1 cellular context compared by ENCODE assay signal in the genomic region with DNA sequence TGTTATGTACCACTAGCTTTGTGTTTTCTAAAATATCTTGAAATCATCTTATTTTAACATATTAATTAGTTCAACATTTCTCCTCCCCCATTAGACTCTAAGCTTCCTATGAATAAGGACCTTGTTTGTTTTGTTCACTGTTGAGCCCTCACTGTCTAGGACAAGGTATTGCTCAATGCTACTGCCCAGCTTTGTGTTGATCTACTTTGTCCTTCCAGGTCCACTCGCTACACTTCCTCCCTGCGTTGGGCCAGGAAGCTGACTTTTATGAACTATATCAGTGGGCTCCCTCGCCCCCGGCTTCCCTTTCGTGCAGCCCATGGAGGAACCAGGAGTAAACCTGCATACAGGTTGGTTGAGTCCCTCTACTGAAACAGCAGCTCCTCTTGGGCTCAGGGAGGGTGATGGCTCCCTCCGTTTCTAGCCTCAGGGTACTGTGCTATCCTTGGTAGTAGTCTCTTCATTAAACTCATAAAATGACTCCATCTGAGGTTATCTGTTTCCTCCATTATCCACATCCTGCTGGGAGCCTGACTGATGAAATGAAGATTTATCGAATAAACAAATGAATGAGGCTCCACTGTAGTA.
TF ChIP-seq lines count a peak whose summit lies in the region.

No MANE protein-coding gene starts in this region.

TF ChIP-seq in HepG2, 621 proteins besides CTCF, POLR2A, EP300 and RAD21 (continued from another document and continues in another):
- TF ChIP-seq, protein P1, sequence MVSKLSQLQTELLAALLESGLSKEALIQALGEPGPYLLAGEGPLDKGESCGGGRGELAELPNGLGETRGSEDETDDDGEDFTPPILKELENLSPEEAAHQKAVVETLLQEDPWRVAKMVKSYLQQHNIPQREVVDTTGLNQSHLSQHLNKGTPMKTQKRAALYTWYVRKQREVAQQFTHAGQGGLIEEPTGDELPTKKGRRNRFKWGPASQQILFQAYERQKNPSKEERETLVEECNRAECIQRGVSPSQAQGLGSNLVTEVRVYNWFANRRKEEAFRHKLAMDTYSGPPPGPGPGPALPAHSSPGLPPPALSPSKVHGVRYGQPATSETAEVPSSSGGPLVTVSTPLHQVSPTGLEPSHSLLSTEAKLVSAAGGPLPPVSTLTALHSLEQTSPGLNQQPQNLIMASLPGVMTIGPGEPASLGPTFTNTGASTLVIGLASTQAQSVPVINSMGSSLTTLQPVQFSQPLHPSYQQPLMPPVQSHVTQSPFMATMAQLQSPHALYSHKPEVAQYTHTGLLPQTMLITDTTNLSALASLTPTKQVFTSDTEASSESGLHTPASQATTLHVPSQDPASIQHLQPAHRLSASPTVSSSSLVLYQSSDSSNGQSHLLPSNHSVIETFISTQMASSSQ (IDR thresholded peaks at IDR 0.05; ENCODE audit: low read depth): no peak
- TF ChIP-seq, protein P1 (CRISPR knock-in tag; IDR thresholded peaks at IDR 0.05; ENCODE audit: borderline replicate concordance): no peak
- TF ChIP-seq ZBTB42 (CRISPR knock-in tag; IDR thresholded peaks at IDR 0.05) (no peak), ZNF136 (CRISPR knock-in tag; IDR thresholded peaks at IDR 0.05; ENCODE audit: low read depth) (no peak), ZNF841 (CRISPR knock-in tag; IDR thresholded peaks at IDR 0.05; ENCODE audit: borderline replicate concordance) (no peak), NFIB (CRISPR knock-in tag; IDR thresholded peaks at IDR 0.05; ENCODE audit: borderline replicate concordance) (no peak), SMYD3 (CRISPR knock-in tag; IDR thresholded peaks at IDR 0.05) (no peak), ZNF703 (CRISPR knock-in tag; IDR thresholded peaks at IDR 0.05; ENCODE audit: borderline replicate concordance) (no peak), KDM4B (CRISPR knock-in tag; IDR thresholded peaks at IDR 0.05) (no peak), ASH2L (IDR thresholded peaks at IDR 0.05; ENCODE audit: insufficient read length, low read depth, low read length) (no peak), HDAC6 (IDR thresholded peaks at IDR 0.05; ENCODE audit: low read depth, low read length) (no peak), TBX2 (CRISPR knock-in tag; IDR thresholded peaks at IDR 0.05; ENCODE audit: borderline replicate concordance) (no peak), TOE1 (CRISPR knock-in tag; IDR thresholded peaks at IDR 0.05) (no peak), NPAS2 (CRISPR knock-in tag; IDR thresholded peaks at IDR 0.05; ENCODE audit: borderline replicate concordance) (no peak), FOSL2 (CRISPR knock-in tag; IDR thresholded peaks at IDR 0.05) (peak; percentile 29; the same call in 1 of the 2 replicates), XBP1 (CRISPR knock-in tag; IDR thresholded peaks at IDR 0.05) (no peak), KLF16 (CRISPR knock-in tag; IDR thresholded peaks at IDR 0.05) (no peak), RFXANK (CRISPR knock-in tag; IDR thresholded peaks at IDR 0.05) (no peak), IKZF4 (CRISPR knock-in tag; IDR thresholded peaks at IDR 0.05; ENCODE audit: borderline replicate concordance, low read depth, not compliant biosample characterization) (no peak), TP53 (CRISPR knock-in tag; conservative IDR thresholded peaks at IDR 0.05) (no peak), NCOA5 (CRISPR knock-in tag; IDR thresholded peaks at IDR 0.05) (no peak), ZNF773 (CRISPR knock-in tag; IDR thresholded peaks at IDR 0.05; ENCODE audit: borderline replicate concordance) (no peak), CBX5 (CRISPR knock-in tag; IDR thresholded peaks at IDR 0.05; ENCODE audit: borderline replicate concordance) (peak; percentile 67; the same call in 1 of the 2 replicates), POGZ (CRISPR knock-in tag; IDR thresholded peaks at IDR 0.05) (peak; percentile 59), HHEX (CRISPR knock-in tag; IDR thresholded peaks at IDR 0.05) (no peak), KDM1A (CRISPR knock-in tag; IDR thresholded peaks at IDR 0.05) (no peak), SMAD9 (CRISPR knock-in tag; IDR thresholded peaks at IDR 0.05) (no peak), TBX3 (IDR thresholded peaks at IDR 0.05; ENCODE audit: borderline replicate concordance) (no peak), ZNF292 (CRISPR knock-in tag; IDR thresholded peaks at IDR 0.05; ENCODE audit: borderline replicate concordance, low read depth) (no peak), ZNF616 (CRISPR knock-in tag; IDR thresholded peaks at IDR 0.05; ENCODE audit: low read depth) (no peak), RFX1 (IDR thresholded peaks at IDR 0.05) (no peak), ZNF549 (CRISPR knock-in tag; IDR thresholded peaks at IDR 0.05) (no peak), RBAK (CRISPR knock-in tag; IDR thresholded peaks at IDR 0.05) (peak; percentile 67; the same call in 1 of the 2 replicates), ZNF569 (CRISPR knock-in tag; IDR thresholded peaks at IDR 0.05; ENCODE audit: borderline replicate concordance) (no peak), GATAD1 (CRISPR knock-in tag; IDR thresholded peaks at IDR 0.05) (no peak), ZFP90 (CRISPR knock-in tag; IDR thresholded peaks at IDR 0.05; ENCODE audit: borderline replicate concordance) (no peak), ZNF263 (CRISPR knock-in tag; IDR thresholded peaks at IDR 0.05) (no peak), RXRB (CRISPR knock-in tag; IDR thresholded peaks at IDR 0.05; ENCODE audit: borderline replicate concordance) (peak; percentile 48; the same call in 1 of the 2 replicates), MTA3 (CRISPR knock-in tag; IDR thresholded peaks at IDR 0.05) (no peak), ZNF737 (CRISPR knock-in tag; IDR thresholded peaks at IDR 0.05; ENCODE audit: borderline replicate concordance) (no peak), HOXA5 (CRISPR knock-in tag; IDR thresholded peaks at IDR 0.05) (no peak), ZNF839 (CRISPR knock-in tag; IDR thresholded peaks at IDR 0.05; ENCODE audit: borderline replicate concordance) (no peak)
- TF ChIP-seq, protein P2, sequence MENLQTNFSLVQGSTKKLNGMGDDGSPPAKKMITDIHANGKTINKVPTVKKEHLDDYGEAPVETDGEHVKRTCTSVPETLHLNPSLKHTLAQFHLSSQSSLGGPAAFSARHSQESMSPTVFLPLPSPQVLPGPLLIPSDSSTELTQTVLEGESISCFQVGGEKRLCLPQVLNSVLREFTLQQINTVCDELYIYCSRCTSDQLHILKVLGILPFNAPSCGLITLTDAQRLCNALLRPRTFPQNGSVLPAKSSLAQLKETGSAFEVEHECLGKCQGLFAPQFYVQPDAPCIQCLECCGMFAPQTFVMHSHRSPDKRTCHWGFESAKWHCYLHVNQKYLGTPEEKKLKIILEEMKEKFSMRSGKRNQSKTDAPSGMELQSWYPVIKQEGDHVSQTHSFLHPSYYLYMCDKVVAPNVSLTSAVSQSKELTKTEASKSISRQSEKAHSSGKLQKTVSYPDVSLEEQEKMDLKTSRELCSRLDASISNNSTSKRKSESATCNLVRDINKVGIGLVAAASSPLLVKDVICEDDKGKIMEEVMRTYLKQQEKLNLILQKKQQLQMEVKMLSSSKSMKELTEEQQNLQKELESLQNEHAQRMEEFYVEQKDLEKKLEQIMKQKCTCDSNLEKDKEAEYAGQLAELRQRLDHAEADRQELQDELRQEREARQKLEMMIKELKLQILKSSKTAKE (CRISPR knock-in tag; IDR thresholded peaks at IDR 0.05; ENCODE audit: borderline replicate concordance): no peak
- TF ChIP-seq, protein P3, sequence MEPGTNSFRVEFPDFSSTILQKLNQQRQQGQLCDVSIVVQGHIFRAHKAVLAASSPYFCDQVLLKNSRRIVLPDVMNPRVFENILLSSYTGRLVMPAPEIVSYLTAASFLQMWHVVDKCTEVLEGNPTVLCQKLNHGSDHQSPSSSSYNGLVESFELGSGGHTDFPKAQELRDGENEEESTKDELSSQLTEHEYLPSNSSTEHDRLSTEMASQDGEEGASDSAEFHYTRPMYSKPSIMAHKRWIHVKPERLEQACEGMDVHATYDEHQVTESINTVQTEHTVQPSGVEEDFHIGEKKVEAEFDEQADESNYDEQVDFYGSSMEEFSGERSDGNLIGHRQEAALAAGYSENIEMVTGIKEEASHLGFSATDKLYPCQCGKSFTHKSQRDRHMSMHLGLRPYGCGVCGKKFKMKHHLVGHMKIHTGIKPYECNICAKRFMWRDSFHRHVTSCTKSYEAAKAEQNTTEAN (CRISPR knock-in tag; conservative IDR thresholded peaks at IDR 0.05): no peak
- TF ChIP-seq, protein P4, sequence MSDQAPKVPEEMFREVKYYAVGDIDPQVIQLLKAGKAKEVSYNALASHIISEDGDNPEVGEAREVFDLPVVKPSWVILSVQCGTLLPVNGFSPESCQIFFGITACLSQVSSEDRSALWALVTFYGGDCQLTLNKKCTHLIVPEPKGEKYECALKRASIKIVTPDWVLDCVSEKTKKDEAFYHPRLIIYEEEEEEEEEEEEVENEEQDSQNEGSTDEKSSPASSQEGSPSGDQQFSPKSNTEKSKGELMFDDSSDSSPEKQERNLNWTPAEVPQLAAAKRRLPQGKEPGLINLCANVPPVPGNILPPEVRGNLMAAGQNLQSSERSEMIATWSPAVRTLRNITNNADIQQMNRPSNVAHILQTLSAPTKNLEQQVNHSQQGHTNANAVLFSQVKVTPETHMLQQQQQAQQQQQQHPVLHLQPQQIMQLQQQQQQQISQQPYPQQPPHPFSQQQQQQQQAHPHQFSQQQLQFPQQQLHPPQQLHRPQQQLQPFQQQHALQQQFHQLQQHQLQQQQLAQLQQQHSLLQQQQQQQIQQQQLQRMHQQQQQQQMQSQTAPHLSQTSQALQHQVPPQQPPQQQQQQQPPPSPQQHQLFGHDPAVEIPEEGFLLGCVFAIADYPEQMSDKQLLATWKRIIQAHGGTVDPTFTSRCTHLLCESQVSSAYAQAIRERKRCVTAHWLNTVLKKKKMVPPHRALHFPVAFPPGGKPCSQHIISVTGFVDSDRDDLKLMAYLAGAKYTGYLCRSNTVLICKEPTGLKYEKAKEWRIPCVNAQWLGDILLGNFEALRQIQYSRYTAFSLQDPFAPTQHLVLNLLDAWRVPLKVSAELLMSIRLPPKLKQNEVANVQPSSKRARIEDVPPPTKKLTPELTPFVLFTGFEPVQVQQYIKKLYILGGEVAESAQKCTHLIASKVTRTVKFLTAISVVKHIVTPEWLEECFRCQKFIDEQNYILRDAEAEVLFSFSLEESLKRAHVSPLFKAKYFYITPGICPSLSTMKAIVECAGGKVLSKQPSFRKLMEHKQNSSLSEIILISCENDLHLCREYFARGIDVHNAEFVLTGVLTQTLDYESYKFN (CRISPR knock-in tag; conservative IDR thresholded peaks at IDR 0.05): no peak
- TF ChIP-seq, protein P5, sequence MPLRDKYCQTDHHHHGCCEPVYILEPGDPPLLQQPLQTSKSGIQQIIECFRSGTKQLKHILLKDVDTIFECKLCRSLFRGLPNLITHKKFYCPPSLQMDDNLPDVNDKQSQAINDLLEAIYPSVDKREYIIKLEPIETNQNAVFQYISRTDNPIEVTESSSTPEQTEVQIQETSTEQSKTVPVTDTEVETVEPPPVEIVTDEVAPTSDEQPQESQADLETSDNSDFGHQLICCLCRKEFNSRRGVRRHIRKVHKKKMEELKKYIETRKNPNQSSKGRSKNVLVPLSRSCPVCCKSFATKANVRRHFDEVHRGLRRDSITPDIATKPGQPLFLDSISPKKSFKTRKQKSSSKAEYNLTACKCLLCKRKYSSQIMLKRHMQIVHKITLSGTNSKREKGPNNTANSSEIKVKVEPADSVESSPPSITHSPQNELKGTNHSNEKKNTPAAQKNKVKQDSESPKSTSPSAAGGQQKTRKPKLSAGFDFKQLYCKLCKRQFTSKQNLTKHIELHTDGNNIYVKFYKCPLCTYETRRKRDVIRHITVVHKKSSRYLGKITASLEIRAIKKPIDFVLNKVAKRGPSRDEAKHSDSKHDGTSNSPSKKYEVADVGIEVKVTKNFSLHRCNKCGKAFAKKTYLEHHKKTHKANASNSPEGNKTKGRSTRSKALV (CRISPR knock-in tag; IDR thresholded peaks at IDR 0.05): no peak
- TF ChIP-seq, protein P6, sequence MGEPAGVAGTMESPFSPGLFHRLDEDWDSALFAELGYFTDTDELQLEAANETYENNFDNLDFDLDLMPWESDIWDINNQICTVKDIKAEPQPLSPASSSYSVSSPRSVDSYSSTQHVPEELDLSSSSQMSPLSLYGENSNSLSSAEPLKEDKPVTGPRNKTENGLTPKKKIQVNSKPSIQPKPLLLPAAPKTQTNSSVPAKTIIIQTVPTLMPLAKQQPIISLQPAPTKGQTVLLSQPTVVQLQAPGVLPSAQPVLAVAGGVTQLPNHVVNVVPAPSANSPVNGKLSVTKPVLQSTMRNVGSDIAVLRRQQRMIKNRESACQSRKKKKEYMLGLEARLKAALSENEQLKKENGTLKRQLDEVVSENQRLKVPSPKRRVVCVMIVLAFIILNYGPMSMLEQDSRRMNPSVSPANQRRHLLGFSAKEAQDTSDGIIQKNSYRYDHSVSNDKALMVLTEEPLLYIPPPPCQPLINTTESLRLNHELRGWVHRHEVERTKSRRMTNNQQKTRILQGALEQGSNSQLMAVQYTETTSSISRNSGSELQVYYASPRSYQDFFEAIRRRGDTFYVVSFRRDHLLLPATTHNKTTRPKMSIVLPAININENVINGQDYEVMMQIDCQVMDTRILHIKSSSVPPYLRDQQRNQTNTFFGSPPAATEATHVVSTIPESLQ (CRISPR knock-in tag; conservative IDR thresholded peaks at IDR 0.05): no peak
- TF ChIP-seq, protein P7, sequence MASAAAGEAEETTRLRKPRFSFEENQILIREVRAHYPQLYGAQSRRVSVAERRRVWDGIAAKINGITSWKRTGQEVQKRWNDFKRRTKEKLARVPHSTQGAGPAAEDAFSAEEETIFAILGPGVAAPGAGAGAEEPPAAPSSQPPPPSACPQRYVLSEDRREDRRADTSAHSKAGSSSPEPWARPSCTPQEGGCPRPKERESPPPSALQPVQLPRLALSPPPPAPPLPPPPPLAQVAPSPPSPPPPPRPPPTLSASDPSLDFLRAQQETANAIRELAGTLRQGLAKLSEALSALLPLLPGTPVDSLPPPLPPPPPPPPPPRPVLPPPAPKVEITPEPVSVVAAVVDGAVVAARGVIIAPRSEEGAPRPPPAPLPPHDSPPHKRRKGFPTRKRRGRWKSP (CRISPR knock-in tag; IDR thresholded peaks at IDR 0.05): no peak
- TF ChIP-seq, protein P8, sequence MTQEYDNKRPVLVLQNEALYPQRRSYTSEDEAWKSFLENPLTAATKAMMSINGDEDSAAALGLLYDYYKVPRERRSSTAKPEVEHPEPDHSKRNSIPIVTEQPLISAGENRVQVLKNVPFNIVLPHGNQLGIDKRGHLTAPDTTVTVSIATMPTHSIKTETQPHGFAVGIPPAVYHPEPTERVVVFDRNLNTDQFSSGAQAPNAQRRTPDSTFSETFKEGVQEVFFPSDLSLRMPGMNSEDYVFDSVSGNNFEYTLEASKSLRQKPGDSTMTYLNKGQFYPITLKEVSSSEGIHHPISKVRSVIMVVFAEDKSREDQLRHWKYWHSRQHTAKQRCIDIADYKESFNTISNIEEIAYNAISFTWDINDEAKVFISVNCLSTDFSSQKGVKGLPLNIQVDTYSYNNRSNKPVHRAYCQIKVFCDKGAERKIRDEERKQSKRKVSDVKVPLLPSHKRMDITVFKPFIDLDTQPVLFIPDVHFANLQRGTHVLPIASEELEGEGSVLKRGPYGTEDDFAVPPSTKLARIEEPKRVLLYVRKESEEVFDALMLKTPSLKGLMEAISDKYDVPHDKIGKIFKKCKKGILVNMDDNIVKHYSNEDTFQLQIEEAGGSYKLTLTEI (CRISPR knock-in tag; conservative IDR thresholded peaks at IDR 0.05): no peak
